ENCODE assay signal across 28 cellular contexts in genomic region chr17:79490530-79490929, GRCh38.
"Had no signal": no experiment of that assay in that cellular context is flagged by ENCODE, and none has a peak within 500 bp of the region (broad histone marks: within the 10 kb centered on the region; RNA-seq: fewer than 3 reads in every experiment).

No MANE protein-coding gene starts in this region.

- H3K4me3 ChIP-seq: esophagus squamous epithelium, heart right ventricle, left lung, mucosa of descending colon, prostate gland, right atrium auricular region, smooth muscle cell, stomach, thyroid gland had no signal

- ATAC-seq: effector memory CD8-positive, alpha-beta T cell; heart right ventricle; left cardiac atrium; left lung; mucosa of descending colon; natural killer cell treated with Interleukin-12 subunit alpha and Interleukin-12 subunit beta and Interleukin-15 and Interleukin-18, amount 100 ng/mL, for 72 hours; sciatic nerve had no signal

- H3K36me3 ChIP-seq: esophagus squamous epithelium, heart right ventricle, left lung, prostate gland, right atrium auricular region, stomach, thyroid gland had no signal

- H3K4me2 ChIP-seq: smooth muscle cell had no signal

- H3K27me3 ChIP-seq: right atrium auricular region, thyroid gland had no signal

- FAIRE-seq: endometrium, islet of Langerhans had no signal

- DNase-seq: cortex of kidney; effector memory CD8-positive, alpha-beta T cell; erythroblast; esophagus squamous epithelium; foreskin melanocyte; glutamatergic neuron; heart right ventricle; hippocampal formation; left cardiac atrium; left lung; mesenchymal stem cell; mucosa of descending colon; naive B cell; stimulated activated CD4-positive, alpha-beta T cell treated with anti-CD3 and anti-CD28 coated beads, Interleukin-12 subunit alpha, Interleukin-12 subunit beta, amount 100 ng/mL, for 4 hours; stimulated activated CD4-positive, alpha-beta T cell treated with anti-CD3 and anti-CD28 coated beads, Interleukin-1b, Interleukin-23, amount 100 ng/mL, for 48 hours; stimulated activated CD4-positive, alpha-beta T cell treated with anti-CD3 and anti-CD28 coated beads, Interleukin-4, amount 100 ng/mL, for 1 hour; stimulated activated CD8-positive, alpha-beta memory T cell treated with anti-CD3 and anti-CD28 coated beads, Interleukin-4, amount 100 ng/mL, for 48 hours; stimulated activated naive CD4-positive, alpha-beta T cell; stomach; thyroid gland; trophoblast cell had no signal

- H3K27ac ChIP-seq: esophagus squamous epithelium, heart right ventricle, left lung, prostate gland, right atrium auricular region, stomach, thyroid gland had no signal

- H3K4me1 ChIP-seq: esophagus squamous epithelium, heart right ventricle, left lung, prostate gland, right atrium auricular region, stomach, thyroid gland had no signal

- H3K9me3 ChIP-seq: esophagus squamous epithelium, heart right ventricle, left lung, mucosa of descending colon, prostate gland, right atrium auricular region, thyroid gland had no signal
